ENCODE assay signal across 1 cellular context in the genomic region with DNA sequence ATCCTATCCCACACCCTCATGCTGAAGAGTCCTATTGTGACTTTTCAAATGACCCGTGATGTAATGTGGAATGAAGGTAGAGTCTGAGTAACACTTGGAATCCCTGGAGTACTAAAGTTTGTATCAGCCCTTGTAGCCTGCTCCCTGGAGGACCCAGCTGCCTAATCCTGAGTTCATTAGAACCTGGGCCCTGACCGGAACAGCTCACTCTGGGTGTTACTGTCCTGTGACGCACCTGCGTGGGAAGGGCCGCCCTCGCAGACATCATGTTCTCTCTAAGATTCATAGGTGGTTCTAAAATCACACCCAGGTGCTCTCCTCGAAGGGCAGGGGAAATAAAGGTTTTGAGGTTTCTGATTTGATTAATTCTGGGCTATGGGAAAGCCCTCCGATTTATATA.
TF ChIP-seq lines count a peak whose summit lies in the region.

No MANE protein-coding gene starts in this region.

TF ChIP-seq in H1, 55 proteins besides CTCF, POLR2A, EP300 and RAD21:
- TF ChIP-seq BCL11A (IDR thresholded peaks at IDR 0.05; ENCODE audit: low read depth in 2 of 2, low read length in 2 of 2) (no peak), SRF (IDR thresholded peaks at IDR 0.05; ENCODE audit: low read depth, low read length) (no peak), GABPA (IDR thresholded peaks at IDR 0.05; ENCODE audit: borderline replicate concordance, insufficient read depth, low read length) (no peak), ATF2 (IDR thresholded peaks at IDR 0.05; ENCODE audit: low read length) (no peak), CBX8 (IDR thresholded peaks at IDR 0.05; ENCODE audit: borderline replicate concordance, low read depth, low read length) (no peak), SP4 (IDR thresholded peaks at IDR 0.05; ENCODE audit: low read length) (no peak), SP1 (IDR thresholded peaks at IDR 0.05; ENCODE audit: low read depth, low read length) (no peak), ZNF274 (IDR thresholded peaks at IDR 0.05; ENCODE audit: borderline replicate concordance, extremely low read depth, low read length) (no peak), HDAC6 (IDR thresholded peaks at IDR 0.05; ENCODE audit: low read depth, low read length) (no peak), BRCA1 (IDR thresholded peaks at IDR 0.05; ENCODE audit: low read depth, low read length) (no peak)
- TF ChIP-seq, protein P1, sequence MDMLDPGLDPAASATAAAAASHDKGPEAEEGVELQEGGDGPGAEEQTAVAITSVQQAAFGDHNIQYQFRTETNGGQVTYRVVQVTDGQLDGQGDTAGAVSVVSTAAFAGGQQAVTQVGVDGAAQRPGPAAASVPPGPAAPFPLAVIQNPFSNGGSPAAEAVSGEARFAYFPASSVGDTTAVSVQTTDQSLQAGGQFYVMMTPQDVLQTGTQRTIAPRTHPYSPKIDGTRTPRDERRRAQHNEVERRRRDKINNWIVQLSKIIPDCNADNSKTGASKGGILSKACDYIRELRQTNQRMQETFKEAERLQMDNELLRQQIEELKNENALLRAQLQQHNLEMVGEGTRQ (IDR thresholded peaks at IDR 0.05; ENCODE audit: low read length): no peak
- TF ChIP-seq, protein P2, sequence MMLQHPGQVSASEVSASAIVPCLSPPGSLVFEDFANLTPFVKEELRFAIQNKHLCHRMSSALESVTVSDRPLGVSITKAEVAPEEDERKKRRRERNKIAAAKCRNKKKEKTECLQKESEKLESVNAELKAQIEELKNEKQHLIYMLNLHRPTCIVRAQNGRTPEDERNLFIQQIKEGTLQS (IDR thresholded peaks at IDR 0.05; ENCODE audit: insufficient read depth, low read depth, low read length): no peak
- TF ChIP-seq, protein P3, sequence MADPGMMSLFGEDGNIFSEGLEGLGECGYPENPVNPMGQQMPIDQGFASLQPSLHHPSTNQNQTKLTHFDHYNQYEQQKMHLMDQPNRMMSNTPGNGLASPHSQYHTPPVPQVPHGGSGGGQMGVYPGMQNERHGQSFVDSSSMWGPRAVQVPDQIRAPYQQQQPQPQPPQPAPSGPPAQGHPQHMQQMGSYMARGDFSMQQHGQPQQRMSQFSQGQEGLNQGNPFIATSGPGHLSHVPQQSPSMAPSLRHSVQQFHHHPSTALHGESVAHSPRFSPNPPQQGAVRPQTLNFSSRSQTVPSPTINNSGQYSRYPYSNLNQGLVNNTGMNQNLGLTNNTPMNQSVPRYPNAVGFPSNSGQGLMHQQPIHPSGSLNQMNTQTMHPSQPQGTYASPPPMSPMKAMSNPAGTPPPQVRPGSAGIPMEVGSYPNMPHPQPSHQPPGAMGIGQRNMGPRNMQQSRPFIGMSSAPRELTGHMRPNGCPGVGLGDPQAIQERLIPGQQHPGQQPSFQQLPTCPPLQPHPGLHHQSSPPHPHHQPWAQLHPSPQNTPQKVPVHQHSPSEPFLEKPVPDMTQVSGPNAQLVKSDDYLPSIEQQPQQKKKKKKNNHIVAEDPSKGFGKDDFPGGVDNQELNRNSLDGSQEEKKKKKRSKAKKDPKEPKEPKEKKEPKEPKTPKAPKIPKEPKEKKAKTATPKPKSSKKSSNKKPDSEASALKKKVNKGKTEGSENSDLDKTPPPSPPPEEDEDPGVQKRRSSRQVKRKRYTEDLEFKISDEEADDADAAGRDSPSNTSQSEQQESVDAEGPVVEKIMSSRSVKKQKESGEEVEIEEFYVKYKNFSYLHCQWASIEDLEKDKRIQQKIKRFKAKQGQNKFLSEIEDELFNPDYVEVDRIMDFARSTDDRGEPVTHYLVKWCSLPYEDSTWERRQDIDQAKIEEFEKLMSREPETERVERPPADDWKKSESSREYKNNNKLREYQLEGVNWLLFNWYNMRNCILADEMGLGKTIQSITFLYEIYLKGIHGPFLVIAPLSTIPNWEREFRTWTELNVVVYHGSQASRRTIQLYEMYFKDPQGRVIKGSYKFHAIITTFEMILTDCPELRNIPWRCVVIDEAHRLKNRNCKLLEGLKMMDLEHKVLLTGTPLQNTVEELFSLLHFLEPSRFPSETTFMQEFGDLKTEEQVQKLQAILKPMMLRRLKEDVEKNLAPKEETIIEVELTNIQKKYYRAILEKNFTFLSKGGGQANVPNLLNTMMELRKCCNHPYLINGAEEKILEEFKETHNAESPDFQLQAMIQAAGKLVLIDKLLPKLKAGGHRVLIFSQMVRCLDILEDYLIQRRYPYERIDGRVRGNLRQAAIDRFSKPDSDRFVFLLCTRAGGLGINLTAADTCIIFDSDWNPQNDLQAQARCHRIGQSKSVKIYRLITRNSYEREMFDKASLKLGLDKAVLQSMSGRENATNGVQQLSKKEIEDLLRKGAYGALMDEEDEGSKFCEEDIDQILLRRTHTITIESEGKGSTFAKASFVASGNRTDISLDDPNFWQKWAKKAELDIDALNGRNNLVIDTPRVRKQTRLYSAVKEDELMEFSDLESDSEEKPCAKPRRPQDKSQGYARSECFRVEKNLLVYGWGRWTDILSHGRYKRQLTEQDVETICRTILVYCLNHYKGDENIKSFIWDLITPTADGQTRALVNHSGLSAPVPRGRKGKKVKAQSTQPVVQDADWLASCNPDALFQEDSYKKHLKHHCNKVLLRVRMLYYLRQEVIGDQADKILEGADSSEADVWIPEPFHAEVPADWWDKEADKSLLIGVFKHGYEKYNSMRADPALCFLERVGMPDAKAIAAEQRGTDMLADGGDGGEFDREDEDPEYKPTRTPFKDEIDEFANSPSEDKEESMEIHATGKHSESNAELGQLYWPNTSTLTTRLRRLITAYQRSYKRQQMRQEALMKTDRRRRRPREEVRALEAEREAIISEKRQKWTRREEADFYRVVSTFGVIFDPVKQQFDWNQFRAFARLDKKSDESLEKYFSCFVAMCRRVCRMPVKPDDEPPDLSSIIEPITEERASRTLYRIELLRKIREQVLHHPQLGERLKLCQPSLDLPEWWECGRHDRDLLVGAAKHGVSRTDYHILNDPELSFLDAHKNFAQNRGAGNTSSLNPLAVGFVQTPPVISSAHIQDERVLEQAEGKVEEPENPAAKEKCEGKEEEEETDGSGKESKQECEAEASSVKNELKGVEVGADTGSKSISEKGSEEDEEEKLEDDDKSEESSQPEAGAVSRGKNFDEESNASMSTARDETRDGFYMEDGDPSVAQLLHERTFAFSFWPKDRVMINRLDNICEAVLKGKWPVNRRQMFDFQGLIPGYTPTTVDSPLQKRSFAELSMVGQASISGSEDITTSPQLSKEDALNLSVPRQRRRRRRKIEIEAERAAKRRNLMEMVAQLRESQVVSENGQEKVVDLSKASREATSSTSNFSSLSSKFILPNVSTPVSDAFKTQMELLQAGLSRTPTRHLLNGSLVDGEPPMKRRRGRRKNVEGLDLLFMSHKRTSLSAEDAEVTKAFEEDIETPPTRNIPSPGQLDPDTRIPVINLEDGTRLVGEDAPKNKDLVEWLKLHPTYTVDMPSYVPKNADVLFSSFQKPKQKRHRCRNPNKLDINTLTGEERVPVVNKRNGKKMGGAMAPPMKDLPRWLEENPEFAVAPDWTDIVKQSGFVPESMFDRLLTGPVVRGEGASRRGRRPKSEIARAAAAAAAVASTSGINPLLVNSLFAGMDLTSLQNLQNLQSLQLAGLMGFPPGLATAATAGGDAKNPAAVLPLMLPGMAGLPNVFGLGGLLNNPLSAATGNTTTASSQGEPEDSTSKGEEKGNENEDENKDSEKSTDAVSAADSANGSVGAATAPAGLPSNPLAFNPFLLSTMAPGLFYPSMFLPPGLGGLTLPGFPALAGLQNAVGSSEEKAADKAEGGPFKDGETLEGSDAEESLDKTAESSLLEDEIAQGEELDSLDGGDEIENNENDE (IDR thresholded peaks at IDR 0.05; ENCODE audit: insufficient replicate concordance, low read length): no peak
